Comparison of ENCODE assay signal across 1 cellular context in the genomic region with DNA sequence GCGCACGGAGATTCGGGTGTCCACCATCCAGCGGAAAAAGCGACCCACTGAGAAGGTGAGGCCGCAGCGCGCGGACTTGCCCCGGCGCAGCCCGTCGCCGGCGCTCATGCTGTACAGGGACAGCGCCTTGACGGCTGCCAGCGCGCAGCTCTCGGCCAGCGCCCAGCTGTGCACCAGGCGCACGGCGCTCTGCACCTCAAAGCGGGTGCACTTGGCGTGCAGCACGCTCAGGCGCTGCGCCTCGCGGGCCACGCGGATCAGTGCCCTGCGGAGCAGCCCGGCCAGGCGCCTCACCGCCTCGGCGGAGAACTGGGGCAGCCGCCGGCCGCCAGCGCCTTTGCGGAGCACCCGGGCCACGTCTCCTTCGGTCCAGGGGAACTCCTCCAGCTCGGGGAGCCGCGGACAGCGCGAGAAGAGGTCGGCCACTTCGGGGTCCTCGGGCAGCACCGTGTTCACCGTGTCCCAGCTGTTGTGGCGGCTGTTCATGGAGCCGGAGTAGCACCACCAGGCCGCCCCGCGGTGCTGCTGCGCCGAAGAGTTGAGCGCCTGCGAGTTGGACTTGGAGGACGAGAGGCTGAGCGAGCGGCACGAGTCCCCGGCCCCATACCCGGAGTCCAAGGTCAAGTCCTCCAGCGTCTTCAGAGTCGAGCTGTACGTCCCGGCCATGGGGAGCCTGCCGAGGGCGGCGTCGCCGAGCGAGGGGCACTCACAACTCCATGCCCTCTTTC.
TF ChIP-seq lines count a peak whose summit lies in the region.

No MANE protein-coding gene starts in this region.

TF ChIP-seq in HepG2, 621 proteins besides CTCF, POLR2A, EP300 and RAD21 (continued from another document and continues in another):
- TF ChIP-seq, protein P1, sequence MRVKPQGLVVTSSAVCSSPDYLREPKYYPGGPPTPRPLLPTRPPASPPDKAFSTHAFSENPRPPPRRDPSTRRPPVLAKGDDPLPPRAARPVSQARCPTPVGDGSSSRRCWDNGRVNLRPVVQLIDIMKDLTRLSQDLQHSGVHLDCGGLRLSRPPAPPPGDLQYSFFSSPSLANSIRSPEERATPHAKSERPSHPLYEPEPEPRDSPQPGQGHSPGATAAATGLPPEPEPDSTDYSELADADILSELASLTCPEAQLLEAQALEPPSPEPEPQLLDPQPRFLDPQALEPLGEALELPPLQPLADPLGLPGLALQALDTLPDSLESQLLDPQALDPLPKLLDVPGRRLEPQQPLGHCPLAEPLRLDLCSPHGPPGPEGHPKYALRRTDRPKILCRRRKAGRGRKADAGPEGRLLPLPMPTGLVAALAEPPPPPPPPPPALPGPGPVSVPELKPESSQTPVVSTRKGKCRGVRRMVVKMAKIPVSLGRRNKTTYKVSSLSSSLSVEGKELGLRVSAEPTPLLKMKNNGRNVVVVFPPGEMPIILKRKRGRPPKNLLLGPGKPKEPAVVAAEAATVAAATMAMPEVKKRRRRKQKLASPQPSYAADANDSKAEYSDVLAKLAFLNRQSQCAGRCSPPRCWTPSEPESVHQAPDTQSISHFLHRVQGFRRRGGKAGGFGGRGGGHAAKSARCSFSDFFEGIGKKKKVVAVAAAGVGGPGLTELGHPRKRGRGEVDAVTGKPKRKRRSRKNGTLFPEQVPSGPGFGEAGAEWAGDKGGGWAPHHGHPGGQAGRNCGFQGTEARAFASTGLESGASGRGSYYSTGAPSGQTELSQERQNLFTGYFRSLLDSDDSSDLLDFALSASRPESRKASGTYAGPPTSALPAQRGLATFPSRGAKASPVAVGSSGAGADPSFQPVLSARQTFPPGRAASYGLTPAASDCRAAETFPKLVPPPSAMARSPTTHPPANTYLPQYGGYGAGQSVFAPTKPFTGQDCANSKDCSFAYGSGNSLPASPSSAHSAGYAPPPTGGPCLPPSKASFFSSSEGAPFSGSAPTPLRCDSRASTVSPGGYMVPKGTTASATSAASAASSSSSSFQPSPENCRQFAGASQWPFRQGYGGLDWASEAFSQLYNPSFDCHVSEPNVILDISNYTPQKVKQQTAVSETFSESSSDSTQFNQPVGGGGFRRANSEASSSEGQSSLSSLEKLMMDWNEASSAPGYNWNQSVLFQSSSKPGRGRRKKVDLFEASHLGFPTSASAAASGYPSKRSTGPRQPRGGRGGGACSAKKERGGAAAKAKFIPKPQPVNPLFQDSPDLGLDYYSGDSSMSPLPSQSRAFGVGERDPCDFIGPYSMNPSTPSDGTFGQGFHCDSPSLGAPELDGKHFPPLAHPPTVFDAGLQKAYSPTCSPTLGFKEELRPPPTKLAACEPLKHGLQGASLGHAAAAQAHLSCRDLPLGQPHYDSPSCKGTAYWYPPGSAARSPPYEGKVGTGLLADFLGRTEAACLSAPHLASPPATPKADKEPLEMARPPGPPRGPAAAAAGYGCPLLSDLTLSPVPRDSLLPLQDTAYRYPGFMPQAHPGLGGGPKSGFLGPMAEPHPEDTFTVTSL (CRISPR knock-in tag; IDR thresholded peaks at IDR 0.05; ENCODE audit: borderline replicate concordance), result no peak
- peak; percentile 34; the same call in 1 of the 2 replicates for TF ChIP-seq TBX2 (CRISPR knock-in tag; IDR thresholded peaks at IDR 0.05; ENCODE audit: borderline replicate concordance)
- TF ChIP-seq ZNF530 (CRISPR knock-in tag; IDR thresholded peaks at IDR 0.05; ENCODE audit: low read depth), result no peak
- no peak for TF ChIP-seq ZNF619 (CRISPR knock-in tag; IDR thresholded peaks at IDR 0.05)
- no peak for TF ChIP-seq ZNF34 (CRISPR knock-in tag; IDR thresholded peaks at IDR 0.05; ENCODE audit: borderline replicate concordance)
- no peak for TF ChIP-seq REL (CRISPR knock-in tag; conservative IDR thresholded peaks at IDR 0.05)
- 0 out of 2 replicates have a peak, but pooled peaks have one; percentile 28 for TF ChIP-seq HNRNPL (IDR thresholded peaks at IDR 0.05; ENCODE audit: low read depth, low read length)
- TF ChIP-seq ZNF138 (CRISPR knock-in tag; IDR thresholded peaks at IDR 0.05; ENCODE audit: low read depth), result peak; percentile 76; the same call in 1 of the 2 replicates
- TF ChIP-seq, protein P2, sequence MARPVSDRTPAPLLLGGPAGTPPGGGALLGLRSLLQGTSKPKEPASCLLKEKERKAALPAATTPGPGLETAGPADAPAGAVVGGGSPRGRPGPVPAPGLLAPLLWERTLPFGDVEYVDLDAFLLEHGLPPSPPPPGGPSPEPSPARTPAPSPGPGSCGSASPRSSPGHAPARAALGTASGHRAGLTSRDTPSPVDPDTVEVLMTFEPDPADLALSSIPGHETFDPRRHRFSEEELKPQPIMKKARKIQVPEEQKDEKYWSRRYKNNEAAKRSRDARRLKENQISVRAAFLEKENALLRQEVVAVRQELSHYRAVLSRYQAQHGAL (CRISPR knock-in tag; IDR thresholded peaks at IDR 0.05; ENCODE audit: not compliant biosample characterization), result no peak
- TF ChIP-seq ZNF331 (CRISPR knock-in tag; IDR thresholded peaks at IDR 0.05), result no peak
- no peak for TF ChIP-seq NBN (conservative IDR thresholded peaks at IDR 0.05)
- TF ChIP-seq ZNF776 (CRISPR knock-in tag; IDR thresholded peaks at IDR 0.05), result peak; percentile 84; the same call in 1 of the 2 replicates
- TF ChIP-seq, protein P3, sequence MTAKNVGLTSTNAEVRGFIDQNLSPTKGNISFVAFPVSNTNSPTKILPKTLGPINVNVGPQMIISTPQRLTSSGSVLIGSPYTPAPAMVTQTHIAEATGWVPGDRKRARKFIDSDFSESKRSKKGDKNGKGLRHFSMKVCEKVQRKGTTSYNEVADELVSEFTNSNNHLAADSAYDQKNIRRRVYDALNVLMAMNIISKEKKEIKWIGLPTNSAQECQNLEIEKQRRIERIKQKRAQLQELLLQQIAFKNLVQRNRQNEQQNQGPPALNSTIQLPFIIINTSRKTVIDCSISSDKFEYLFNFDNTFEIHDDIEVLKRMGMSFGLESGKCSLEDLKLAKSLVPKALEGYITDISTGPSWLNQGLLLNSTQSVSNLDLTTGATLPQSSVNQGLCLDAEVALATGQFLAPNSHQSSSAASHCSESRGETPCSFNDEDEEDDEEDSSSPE (CRISPR knock-in tag; IDR thresholded peaks at IDR 0.05), result no peak; the same call in 1 of the 2 replicates
- TF ChIP-seq TCF12 (IDR thresholded peaks at IDR 0.05), result no peak
- TF ChIP-seq TCF12 (CRISPR knock-in tag; IDR thresholded peaks at IDR 0.05), result no peak; the same call in 1 of the 2 replicates
- no peak for TF ChIP-seq KAT7 (CRISPR knock-in tag; IDR thresholded peaks at IDR 0.05; ENCODE audit: borderline replicate concordance)
- TF ChIP-seq MIER2 (CRISPR knock-in tag; IDR thresholded peaks at IDR 0.05), result no peak
- TF ChIP-seq, protein P4, sequence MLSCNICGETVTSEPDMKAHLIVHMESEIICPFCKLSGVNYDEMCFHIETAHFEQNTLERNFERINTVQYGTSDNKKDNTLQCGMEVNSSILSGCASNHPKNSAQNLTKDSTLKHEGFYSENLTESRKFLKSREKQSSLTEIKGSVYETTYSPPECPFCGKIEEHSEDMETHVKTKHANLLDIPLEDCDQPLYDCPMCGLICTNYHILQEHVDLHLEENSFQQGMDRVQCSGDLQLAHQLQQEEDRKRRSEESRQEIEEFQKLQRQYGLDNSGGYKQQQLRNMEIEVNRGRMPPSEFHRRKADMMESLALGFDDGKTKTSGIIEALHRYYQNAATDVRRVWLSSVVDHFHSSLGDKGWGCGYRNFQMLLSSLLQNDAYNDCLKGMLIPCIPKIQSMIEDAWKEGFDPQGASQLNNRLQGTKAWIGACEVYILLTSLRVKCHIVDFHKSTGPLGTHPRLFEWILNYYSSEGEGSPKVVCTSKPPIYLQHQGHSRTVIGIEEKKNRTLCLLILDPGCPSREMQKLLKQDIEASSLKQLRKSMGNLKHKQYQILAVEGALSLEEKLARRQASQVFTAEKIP (CRISPR knock-in tag; IDR thresholded peaks at IDR 0.05; ENCODE audit: borderline replicate concordance), result no peak
- no peak for TF ChIP-seq POGZ (CRISPR knock-in tag; IDR thresholded peaks at IDR 0.05)
- TF ChIP-seq, protein P5, sequence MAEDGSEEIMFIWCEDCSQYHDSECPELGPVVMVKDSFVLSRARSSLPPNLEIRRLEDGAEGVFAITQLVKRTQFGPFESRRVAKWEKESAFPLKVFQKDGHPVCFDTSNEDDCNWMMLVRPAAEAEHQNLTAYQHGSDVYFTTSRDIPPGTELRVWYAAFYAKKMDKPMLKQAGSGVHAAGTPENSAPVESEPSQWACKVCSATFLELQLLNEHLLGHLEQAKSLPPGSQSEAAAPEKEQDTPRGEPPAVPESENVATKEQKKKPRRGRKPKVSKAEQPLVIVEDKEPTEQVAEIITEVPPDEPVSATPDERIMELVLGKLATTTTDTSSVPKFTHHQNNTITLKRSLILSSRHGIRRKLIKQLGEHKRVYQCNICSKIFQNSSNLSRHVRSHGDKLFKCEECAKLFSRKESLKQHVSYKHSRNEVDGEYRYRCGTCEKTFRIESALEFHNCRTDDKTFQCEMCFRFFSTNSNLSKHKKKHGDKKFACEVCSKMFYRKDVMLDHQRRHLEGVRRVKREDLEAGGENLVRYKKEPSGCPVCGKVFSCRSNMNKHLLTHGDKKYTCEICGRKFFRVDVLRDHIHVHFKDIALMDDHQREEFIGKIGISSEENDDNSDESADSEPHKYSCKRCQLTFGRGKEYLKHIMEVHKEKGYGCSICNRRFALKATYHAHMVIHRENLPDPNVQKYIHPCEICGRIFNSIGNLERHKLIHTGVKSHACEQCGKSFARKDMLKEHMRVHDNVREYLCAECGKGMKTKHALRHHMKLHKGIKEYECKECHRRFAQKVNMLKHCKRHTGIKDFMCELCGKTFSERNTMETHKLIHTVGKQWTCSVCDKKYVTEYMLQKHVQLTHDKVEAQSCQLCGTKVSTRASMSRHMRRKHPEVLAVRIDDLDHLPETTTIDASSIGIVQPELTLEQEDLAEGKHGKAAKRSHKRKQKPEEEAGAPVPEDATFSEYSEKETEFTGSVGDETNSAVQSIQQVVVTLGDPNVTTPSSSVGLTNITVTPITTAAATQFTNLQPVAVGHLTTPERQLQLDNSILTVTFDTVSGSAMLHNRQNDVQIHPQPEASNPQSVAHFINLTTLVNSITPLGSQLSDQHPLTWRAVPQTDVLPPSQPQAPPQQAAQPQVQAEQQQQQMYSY (CRISPR knock-in tag; IDR thresholded peaks at IDR 0.05), result peak; percentile 5; the same call in 1 of the 2 replicates
- TF ChIP-seq ZNF367 (CRISPR knock-in tag; IDR thresholded peaks at IDR 0.05; ENCODE audit: borderline replicate concordance), result no peak
- TF ChIP-seq POLR2G (IDR thresholded peaks at IDR 0.05; ENCODE audit: low read depth, low read length), result no peak
- TF ChIP-seq TBP (CRISPR knock-in tag; IDR thresholded peaks at IDR 0.05), result no peak
- TF ChIP-seq, protein P6, sequence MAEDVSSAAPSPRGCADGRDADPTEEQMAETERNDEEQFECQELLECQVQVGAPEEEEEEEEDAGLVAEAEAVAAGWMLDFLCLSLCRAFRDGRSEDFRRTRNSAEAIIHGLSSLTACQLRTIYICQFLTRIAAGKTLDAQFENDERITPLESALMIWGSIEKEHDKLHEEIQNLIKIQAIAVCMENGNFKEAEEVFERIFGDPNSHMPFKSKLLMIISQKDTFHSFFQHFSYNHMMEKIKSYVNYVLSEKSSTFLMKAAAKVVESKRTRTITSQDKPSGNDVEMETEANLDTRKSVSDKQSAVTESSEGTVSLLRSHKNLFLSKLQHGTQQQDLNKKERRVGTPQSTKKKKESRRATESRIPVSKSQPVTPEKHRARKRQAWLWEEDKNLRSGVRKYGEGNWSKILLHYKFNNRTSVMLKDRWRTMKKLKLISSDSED (CRISPR knock-in tag; IDR thresholded peaks at IDR 0.05), result peak; percentile 82; the same call in 1 of the 2 replicates
- no peak for TF ChIP-seq MAFK (conservative IDR thresholded peaks at IDR 0.05 in 1 of 2, IDR thresholded peaks at IDR 0.05 in 1 of 2; ENCODE audit: low read length in 2 of 2)
- no peak; the same call in 1 of the 2 replicates for TF ChIP-seq WIZ (CRISPR knock-in tag; IDR thresholded peaks at IDR 0.05)
- 0 out of 3 replicates have a peak, but pooled peaks have one; percentile 15 for TF ChIP-seq MXI1 (IDR thresholded peaks at IDR 0.05; ENCODE audit: borderline replicate concordance, low read depth, low read length)
- TF ChIP-seq SMAD1 (CRISPR knock-in tag; IDR thresholded peaks at IDR 0.05; ENCODE audit: borderline replicate concordance, low read depth), result no peak
- no peak for TF ChIP-seq ZNF614 (CRISPR knock-in tag; IDR thresholded peaks at IDR 0.05; ENCODE audit: borderline replicate concordance)
- TF ChIP-seq ZBTB38 (CRISPR knock-in tag; IDR thresholded peaks at IDR 0.05), result peak; percentile 11; the same call in 1 of the 2 replicates
- 0 out of 2 replicates have a peak, but pooled peaks have one; percentile 8 for TF ChIP-seq FOXO1 (CRISPR knock-in tag; IDR thresholded peaks at IDR 0.05)
- TF ChIP-seq, protein P7, sequence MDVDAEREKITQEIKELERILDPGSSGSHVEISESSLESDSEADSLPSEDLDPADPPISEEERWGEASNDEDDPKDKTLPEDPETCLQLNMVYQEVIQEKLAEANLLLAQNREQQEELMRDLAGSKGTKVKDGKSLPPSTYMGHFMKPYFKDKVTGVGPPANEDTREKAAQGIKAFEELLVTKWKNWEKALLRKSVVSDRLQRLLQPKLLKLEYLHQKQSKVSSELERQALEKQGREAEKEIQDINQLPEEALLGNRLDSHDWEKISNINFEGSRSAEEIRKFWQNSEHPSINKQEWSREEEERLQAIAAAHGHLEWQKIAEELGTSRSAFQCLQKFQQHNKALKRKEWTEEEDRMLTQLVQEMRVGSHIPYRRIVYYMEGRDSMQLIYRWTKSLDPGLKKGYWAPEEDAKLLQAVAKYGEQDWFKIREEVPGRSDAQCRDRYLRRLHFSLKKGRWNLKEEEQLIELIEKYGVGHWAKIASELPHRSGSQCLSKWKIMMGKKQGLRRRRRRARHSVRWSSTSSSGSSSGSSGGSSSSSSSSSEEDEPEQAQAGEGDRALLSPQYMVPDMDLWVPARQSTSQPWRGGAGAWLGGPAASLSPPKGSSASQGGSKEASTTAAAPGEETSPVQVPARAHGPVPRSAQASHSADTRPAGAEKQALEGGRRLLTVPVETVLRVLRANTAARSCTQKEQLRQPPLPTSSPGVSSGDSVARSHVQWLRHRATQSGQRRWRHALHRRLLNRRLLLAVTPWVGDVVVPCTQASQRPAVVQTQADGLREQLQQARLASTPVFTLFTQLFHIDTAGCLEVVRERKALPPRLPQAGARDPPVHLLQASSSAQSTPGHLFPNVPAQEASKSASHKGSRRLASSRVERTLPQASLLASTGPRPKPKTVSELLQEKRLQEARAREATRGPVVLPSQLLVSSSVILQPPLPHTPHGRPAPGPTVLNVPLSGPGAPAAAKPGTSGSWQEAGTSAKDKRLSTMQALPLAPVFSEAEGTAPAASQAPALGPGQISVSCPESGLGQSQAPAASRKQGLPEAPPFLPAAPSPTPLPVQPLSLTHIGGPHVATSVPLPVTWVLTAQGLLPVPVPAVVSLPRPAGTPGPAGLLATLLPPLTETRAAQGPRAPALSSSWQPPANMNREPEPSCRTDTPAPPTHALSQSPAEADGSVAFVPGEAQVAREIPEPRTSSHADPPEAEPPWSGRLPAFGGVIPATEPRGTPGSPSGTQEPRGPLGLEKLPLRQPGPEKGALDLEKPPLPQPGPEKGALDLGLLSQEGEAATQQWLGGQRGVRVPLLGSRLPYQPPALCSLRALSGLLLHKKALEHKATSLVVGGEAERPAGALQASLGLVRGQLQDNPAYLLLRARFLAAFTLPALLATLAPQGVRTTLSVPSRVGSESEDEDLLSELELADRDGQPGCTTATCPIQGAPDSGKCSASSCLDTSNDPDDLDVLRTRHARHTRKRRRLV (CRISPR knock-in tag; IDR thresholded peaks at IDR 0.05), result no peak
- no peak for TF ChIP-seq ZNF3 (CRISPR knock-in tag; IDR thresholded peaks at IDR 0.05)
- no peak for TF ChIP-seq THAP11 (CRISPR knock-in tag; IDR thresholded peaks at IDR 0.05)
- TF ChIP-seq FOXK1 (CRISPR knock-in tag; IDR thresholded peaks at IDR 0.05; ENCODE audit: borderline replicate concordance, low read depth), result peak; percentile 20; the same call in 1 of the 2 replicates
